1 cellular context compared by ENCODE assay signal in the genomic region with DNA sequence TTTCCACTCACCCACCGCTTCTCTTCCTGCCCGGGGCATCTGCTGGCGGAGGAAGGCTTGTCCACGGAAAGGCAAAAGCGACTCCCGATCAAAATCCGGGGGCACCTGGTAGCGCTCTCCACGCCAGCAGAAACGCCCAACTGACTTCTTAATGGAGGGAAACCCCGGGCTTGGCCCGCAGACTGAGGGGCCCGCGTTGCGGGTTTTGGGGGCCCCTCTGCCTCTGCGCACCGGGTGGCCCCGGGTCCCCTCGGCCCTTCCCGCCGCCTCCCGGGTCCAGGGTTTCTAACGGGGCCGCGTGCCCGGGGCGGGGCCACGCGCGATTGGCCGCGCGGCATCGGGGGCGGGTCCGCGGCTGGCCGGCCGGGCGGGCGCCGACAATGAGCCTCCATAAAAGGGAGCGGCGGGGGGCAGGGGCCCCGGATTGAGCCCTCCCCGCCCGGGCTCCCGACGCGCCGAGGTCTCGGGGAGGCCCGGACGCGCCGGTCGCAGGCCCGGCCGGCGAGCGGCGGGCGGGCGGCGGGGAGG.
TF ChIP-seq lines count a peak whose summit lies in the region.

SPINDOC (plus strand) TSS at position 422 of the 528 bp plus-strand sequence. CDS start 231 bp downstream, outside the sequence.

TF ChIP-seq in HepG2, 621 proteins besides CTCF, POLR2A, EP300 and RAD21 (continued from another document and continues in another):
- TF ChIP-seq ZNF839 (CRISPR knock-in tag; IDR thresholded peaks at IDR 0.05; ENCODE audit: borderline replicate concordance) (no peak), ZFP82 (CRISPR knock-in tag; IDR thresholded peaks at IDR 0.05; ENCODE audit: borderline replicate concordance) (no peak), FOXJ3 (CRISPR knock-in tag; IDR thresholded peaks at IDR 0.05; ENCODE audit: borderline replicate concordance) (no peak), NBN (conservative IDR thresholded peaks at IDR 0.05) (no peak), HNRNPLL (IDR thresholded peaks at IDR 0.05; ENCODE audit: low read depth, low read length, poor library complexity, severe bottlenecking) (peak; percentile 33), PBX3 (CRISPR knock-in tag; IDR thresholded peaks at IDR 0.05; ENCODE audit: borderline replicate concordance) (no peak), ZNF720 (CRISPR knock-in tag; IDR thresholded peaks at IDR 0.05) (no peak), ZNF775 (CRISPR knock-in tag; IDR thresholded peaks at IDR 0.05; ENCODE audit: borderline replicate concordance) (no peak), KDM5A (IDR thresholded peaks at IDR 0.05; ENCODE audit: borderline replicate concordance, low read length) (no peak), YEATS4 (CRISPR knock-in tag; IDR thresholded peaks at IDR 0.05; ENCODE audit: borderline replicate concordance) (peak; percentile 30; the same call in 1 of the 2 replicates), NONO (IDR thresholded peaks at IDR 0.05) (no peak), NONO (CRISPR knock-in tag; conservative IDR thresholded peaks at IDR 0.05) (no peak), STAG1 (CRISPR knock-in tag; IDR thresholded peaks at IDR 0.05) (no peak), ZNF350 (CRISPR knock-in tag; IDR thresholded peaks at IDR 0.05; ENCODE audit: borderline replicate concordance, low read depth) (no peak), SNAPC5 (CRISPR knock-in tag; IDR thresholded peaks at IDR 0.05; ENCODE audit: borderline replicate concordance) (no peak), TBX2 (CRISPR knock-in tag; IDR thresholded peaks at IDR 0.05; ENCODE audit: borderline replicate concordance) (peak; percentile 26; the same call in 1 of the 2 replicates), TGIF2 (CRISPR knock-in tag; IDR thresholded peaks at IDR 0.05) (0 out of 2 replicates have a peak, but pooled peaks have one; percentile 36), GFI1 (CRISPR knock-in tag; IDR thresholded peaks at IDR 0.05; ENCODE audit: borderline replicate concordance) (no peak), ZNF124 (CRISPR knock-in tag; IDR thresholded peaks at IDR 0.05) (no peak), NFYB (CRISPR knock-in tag; IDR thresholded peaks at IDR 0.05) (peak; percentile 51; the same call in 1 of the 2 replicates), HNRNPUL1 (IDR thresholded peaks at IDR 0.05; ENCODE audit: low read depth, low read length) (no peak), LCORL (IDR thresholded peaks at IDR 0.05) (no peak), LCORL (CRISPR knock-in tag; IDR thresholded peaks at IDR 0.05) (no peak), ZNF24 (IDR thresholded peaks at IDR 0.05) (no peak), RXRB (CRISPR knock-in tag; IDR thresholded peaks at IDR 0.05; ENCODE audit: borderline replicate concordance) (0 out of 2 replicates have a peak, but pooled peaks have one; percentile 11), HNF1A (IDR thresholded peaks at IDR 0.05; ENCODE audit: low read depth) (no peak), HNF1A (CRISPR knock-in tag; IDR thresholded peaks at IDR 0.05; ENCODE audit: borderline replicate concordance) (0 out of 2 replicates have a peak, but pooled peaks have one; percentile 6), LBX2 (CRISPR knock-in tag; IDR thresholded peaks at IDR 0.05; ENCODE audit: borderline replicate concordance) (no peak), ZNF589 (CRISPR knock-in tag; conservative IDR thresholded peaks at IDR 0.05) (no peak), ZNF460 (CRISPR knock-in tag; IDR thresholded peaks at IDR 0.05; ENCODE audit: borderline replicate concordance) (no peak), MZF1 (CRISPR knock-in tag; IDR thresholded peaks at IDR 0.05; ENCODE audit: borderline replicate concordance) (no peak), KLF9 (CRISPR knock-in tag; IDR thresholded peaks at IDR 0.05; ENCODE audit: low read depth) (no peak), ZNF629 (CRISPR knock-in tag; conservative IDR thresholded peaks at IDR 0.05) (no peak), KDM5B (CRISPR knock-in tag; IDR thresholded peaks at IDR 0.05; ENCODE audit: borderline replicate concordance) (0 out of 2 replicates have a peak, but pooled peaks have one; percentile 11), ZNF558 (CRISPR knock-in tag; IDR thresholded peaks at IDR 0.05; ENCODE audit: borderline replicate concordance) (no peak), HBP1 (CRISPR knock-in tag; IDR thresholded peaks at IDR 0.05; ENCODE audit: low read depth) (0 out of 2 replicates have a peak, but pooled peaks have one; percentile 6), THAP11 (CRISPR knock-in tag; IDR thresholded peaks at IDR 0.05) (no peak), TOPORS (CRISPR knock-in tag; IDR thresholded peaks at IDR 0.05) (no peak), ZNF431 (CRISPR knock-in tag; IDR thresholded peaks at IDR 0.05; ENCODE audit: borderline replicate concordance, low read depth) (no peak), ZNF256 (CRISPR knock-in tag; conservative IDR thresholded peaks at IDR 0.05) (0 out of 2 replicates have a peak, but pooled peaks have one; percentile 33), ZBTB21 (CRISPR knock-in tag; IDR thresholded peaks at IDR 0.05) (no peak), TAF1 (CRISPR knock-in tag; IDR thresholded peaks at IDR 0.05) (peak; percentile 11), SP1 (IDR thresholded peaks at IDR 0.05) (no peak), SP1 (CRISPR knock-in tag; IDR thresholded peaks at IDR 0.05) (no peak), ZNF30 (CRISPR knock-in tag; IDR thresholded peaks at IDR 0.05) (no peak), ARNT (IDR thresholded peaks at IDR 0.05) (no peak)
- TF ChIP-seq, protein P1, sequence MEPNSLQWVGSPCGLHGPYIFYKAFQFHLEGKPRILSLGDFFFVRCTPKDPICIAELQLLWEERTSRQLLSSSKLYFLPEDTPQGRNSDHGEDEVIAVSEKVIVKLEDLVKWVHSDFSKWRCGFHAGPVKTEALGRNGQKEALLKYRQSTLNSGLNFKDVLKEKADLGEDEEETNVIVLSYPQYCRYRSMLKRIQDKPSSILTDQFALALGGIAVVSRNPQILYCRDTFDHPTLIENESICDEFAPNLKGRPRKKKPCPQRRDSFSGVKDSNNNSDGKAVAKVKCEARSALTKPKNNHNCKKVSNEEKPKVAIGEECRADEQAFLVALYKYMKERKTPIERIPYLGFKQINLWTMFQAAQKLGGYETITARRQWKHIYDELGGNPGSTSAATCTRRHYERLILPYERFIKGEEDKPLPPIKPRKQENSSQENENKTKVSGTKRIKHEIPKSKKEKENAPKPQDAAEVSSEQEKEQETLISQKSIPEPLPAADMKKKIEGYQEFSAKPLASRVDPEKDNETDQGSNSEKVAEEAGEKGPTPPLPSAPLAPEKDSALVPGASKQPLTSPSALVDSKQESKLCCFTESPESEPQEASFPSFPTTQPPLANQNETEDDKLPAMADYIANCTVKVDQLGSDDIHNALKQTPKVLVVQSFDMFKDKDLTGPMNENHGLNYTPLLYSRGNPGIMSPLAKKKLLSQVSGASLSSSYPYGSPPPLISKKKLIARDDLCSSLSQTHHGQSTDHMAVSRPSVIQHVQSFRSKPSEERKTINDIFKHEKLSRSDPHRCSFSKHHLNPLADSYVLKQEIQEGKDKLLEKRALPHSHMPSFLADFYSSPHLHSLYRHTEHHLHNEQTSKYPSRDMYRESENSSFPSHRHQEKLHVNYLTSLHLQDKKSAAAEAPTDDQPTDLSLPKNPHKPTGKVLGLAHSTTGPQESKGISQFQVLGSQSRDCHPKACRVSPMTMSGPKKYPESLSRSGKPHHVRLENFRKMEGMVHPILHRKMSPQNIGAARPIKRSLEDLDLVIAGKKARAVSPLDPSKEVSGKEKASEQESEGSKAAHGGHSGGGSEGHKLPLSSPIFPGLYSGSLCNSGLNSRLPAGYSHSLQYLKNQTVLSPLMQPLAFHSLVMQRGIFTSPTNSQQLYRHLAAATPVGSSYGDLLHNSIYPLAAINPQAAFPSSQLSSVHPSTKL (CRISPR knock-in tag; IDR thresholded peaks at IDR 0.05): peak; percentile 32; the same call in 1 of the 2 replicates
- TF ChIP-seq, protein P2, sequence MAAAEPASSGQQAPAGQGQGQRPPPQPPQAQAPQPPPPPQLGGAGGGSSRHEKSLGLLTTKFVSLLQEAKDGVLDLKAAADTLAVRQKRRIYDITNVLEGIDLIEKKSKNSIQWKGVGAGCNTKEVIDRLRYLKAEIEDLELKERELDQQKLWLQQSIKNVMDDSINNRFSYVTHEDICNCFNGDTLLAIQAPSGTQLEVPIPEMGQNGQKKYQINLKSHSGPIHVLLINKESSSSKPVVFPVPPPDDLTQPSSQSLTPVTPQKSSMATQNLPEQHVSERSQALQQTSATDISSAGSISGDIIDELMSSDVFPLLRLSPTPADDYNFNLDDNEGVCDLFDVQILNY (CRISPR knock-in tag; conservative IDR thresholded peaks at IDR 0.05): peak; percentile 69; the same call in 1 of the 2 replicates
- TF ChIP-seq, protein P3, sequence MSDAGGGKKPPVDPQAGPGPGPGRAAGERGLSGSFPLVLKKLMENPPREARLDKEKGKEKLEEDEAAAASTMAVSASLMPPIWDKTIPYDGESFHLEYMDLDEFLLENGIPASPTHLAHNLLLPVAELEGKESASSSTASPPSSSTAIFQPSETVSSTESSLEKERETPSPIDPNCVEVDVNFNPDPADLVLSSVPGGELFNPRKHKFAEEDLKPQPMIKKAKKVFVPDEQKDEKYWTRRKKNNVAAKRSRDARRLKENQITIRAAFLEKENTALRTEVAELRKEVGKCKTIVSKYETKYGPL (CRISPR knock-in tag; IDR thresholded peaks at IDR 0.05): no peak
- TF ChIP-seq, protein P4, sequence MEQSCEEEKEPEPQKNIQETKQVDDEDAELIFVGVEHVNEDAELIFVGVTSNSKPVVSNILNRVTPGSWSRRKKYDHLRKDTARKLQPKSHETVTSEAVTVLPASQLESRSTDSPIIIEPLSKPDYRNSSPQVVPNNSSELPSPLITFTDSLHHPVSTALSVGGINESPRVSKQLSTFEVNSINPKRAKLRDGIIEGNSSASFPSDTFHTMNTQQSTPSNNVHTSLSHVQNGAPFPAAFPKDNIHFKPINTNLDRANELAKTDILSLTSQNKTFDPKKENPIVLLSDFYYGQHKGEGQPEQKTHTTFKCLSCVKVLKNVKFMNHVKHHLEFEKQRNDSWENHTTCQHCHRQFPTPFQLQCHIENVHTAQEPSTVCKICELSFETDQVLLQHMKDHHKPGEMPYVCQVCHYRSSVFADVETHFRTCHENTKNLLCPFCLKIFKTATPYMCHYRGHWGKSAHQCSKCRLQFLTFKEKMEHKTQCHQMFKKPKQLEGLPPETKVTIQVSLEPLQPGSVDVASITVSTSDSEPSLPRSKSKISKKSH (CRISPR knock-in tag; IDR thresholded peaks at IDR 0.05; ENCODE audit: borderline replicate concordance): no peak
- TF ChIP-seq, protein P5, sequence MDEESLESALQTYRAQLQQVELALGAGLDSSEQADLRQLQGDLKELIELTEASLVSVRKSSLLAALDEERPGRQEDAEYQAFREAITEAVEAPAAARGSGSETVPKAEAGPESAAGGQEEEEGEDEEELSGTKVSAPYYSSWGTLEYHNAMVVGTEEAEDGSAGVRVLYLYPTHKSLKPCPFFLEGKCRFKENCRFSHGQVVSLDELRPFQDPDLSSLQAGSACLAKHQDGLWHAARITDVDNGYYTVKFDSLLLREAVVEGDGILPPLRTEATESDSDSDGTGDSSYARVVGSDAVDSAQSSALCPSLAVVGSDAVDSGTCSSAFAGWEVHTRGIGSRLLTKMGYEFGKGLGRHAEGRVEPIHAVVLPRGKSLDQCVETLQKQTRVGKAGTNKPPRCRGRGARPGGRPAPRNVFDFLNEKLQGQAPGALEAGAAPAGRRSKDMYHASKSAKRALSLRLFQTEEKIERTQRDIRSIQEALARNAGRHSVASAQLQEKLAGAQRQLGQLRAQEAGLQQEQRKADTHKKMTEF (CRISPR knock-in tag; IDR thresholded peaks at IDR 0.05): 0 out of 2 replicates have a peak, but pooled peaks have one; percentile 26
